In the genomic region with DNA sequence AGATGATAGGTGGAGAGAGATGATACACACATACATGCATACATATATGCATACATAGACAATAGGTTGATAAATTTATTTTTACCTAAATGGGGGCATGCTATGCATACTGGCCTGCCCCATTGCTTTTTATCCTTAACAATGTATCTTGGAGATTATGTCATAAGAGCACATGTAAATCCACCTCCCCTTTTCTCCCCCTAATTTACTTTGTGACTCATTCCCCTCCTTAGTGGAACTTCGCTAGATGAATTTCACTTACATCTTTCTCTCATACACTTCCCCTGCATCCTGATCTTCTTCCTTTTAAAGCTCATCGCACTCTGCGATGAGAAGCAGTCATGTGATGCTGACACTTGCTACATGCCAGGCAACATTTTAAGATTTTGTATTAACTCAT, we compare ENCODE assay signal across 28 cellular contexts.
DNase-seq lines count a peak whose midpoint lies in the region; ATAC-seq and TF ChIP-seq lines count a peak whose summit lies in the region.
"Had no signal": no experiment of that assay in that cellular context is flagged by ENCODE, and none has a peak within 500 bp of the region (broad histone marks: within the 10 kb centered on the region; RNA-seq: fewer than 3 reads in every experiment).

No MANE protein-coding gene starts in this region.

- H3K79me2 ChIP-seq in Karpas-422 (ENCODE audit: low read length), result no peaks in the 10 kb centered on the region

- ATAC-seq in lower lobe of right lung (no peak), aorta (ENCODE audit: low FRiP score) (no peak)

- no peaks in the 10 kb centered on the region for H3K9me2 ChIP-seq in Karpas-422 (replicated peaks; ENCODE audit: insufficient read depth, low read length)

- peak overlapping the region; percentile 97 for H3K27ac ChIP-seq in Karpas-422 (ENCODE audit: low read length)
- H3K27ac ChIP-seq in lower lobe of right lung, result no peak overlapping the region
- H3K27ac ChIP-seq in aorta (ENCODE audit: low read depth in 1 of 2, low read length in 2 of 2), result no peak overlapping the region
- H3K27ac ChIP-seq: BLaER1, ovary, SJSA1, tibial artery had no signal

- in situ Hi-C loops in Caki2 (cut with HindIII; ENCODE audit: low pct_unique_long_range_greater_than_20kb, low sequenced_read_pairs), result no loop called here

- intact Hi-C loops in lower lobe of right lung (cut with DNase I), result no loop called here
- intact Hi-C loops in aorta (cut with DNase I), result no loop called here

- H3K4me2 ChIP-seq in Karpas-422 (ENCODE audit: low read depth, low read length, poor library complexity, severe bottlenecking), result peak overlapping the region; percentile 20
- H3K4me2 ChIP-seq: BLaER1, smooth muscle cell had no signal

- H3K9ac ChIP-seq in Karpas-422 (ENCODE audit: low read length), result peak overlapping the region; percentile 21
- H3K9ac ChIP-seq: BLaER1 had no signal

- DNase-seq in Caki2 (ENCODE audit: low read depth) (peak; percentile 20), Karpas-422 (peak; percentile 76), choroid plexus epithelial cell (ENCODE audit: low read depth) (peak; percentile 33), islet precursor cell (peak; percentile 23), Kasumi-1 (lab: John Stamatoyannopoulos, UW) (no peak), lower lobe of right lung (no peak), aorta (no peak)
- no peak for DNase-seq in stimulated activated naive CD4-positive, alpha-beta T cell treated with Interleukin-2 at 50 U/mL for 16 hours (lab: John Stamatoyannopoulos, UW)
- DNase-seq: ACHN; activated CD4-positive, alpha-beta memory T cell treated with anti-CD3 and anti-CD28 coated beads, Interleukin-2, amount 10 ng/mL, durations not matched to agents 7 days and 5 days; activated CD4-positive, alpha-beta T cell treated with anti-CD3 and anti-CD28 coated beads for 1 hour; activated CD8-positive, alpha-beta memory T cell treated with anti-CD3 and anti-CD28 coated beads, Interleukin-2, amount 50 U/mL, for 48 hours; cerebellar nuclear complex; DMS79; MG63; NCI-H1105 treated with DMSO at 0.1 percent for 48 hours; NCI-H1930; NCI-H526 treated with DMSO at 0.1 percent for 48 hours; nephron progenitor cell; ovary; stimulated activated CD4-positive, alpha-beta T cell treated with anti-CD3 and anti-CD28 coated beads, Interleukin-1b, Interleukin-23, amount 100 ng/mL, for 48 hours; stimulated activated CD8-positive, alpha-beta memory T cell treated with anti-CD3 and anti-CD28 coated beads, Interleukin-4, amount 100 ng/mL, for 48 hours; T-helper 1 cell; tibial artery had no signal

- WGBS in aorta, 2 donors, result 87 to 93% methylated on average over 3 of the region's 3 CpGs

- peaks cover 65% of the 10 kb centered on the region for H3K4me1 ChIP-seq in Karpas-422 (ENCODE audit: low read length)
- no peaks in the 10 kb centered on the region for H3K4me1 ChIP-seq in lower lobe of right lung
- peaks cover 0 to 1% of the 10 kb centered on the region in 2 donors for H3K4me1 ChIP-seq in aorta (ENCODE audit: control insufficient read depth in 1 of 2, insufficient read depth in 2 of 2, low read length in 2 of 2)
- H3K4me1 ChIP-seq: tibial artery had no signal

- no peak for TF ChIP-seq CTCF in choroid plexus epithelial cell (conservative IDR thresholded peaks at IDR 0.05; ENCODE audit: low read depth, low read length)
- no peak for TF ChIP-seq CTCF in lower lobe of right lung (IDR thresholded peaks at IDR 0.05)

- H3K36me3 ChIP-seq in Karpas-422 (ENCODE audit: insufficient read depth, low read length) (no peaks in the 10 kb centered on the region), lower lobe of right lung (no peaks in the 10 kb centered on the region), aorta (ENCODE audit: control insufficient read depth in 1 of 2, insufficient read depth in 2 of 2, low read length in 1 of 2) (no peaks in the 10 kb centered on the region)
- H3K36me3 ChIP-seq: BLaER1, MG63, ovary, SJSA1, tibial artery had no signal

- no peaks in the 10 kb centered on the region for H4K20me1 ChIP-seq in Karpas-422 (ENCODE audit: insufficient read depth, low read depth, low read length)
- H4K20me1 ChIP-seq: BLaER1 had no signal

- H3K9me3 ChIP-seq in Karpas-422 (ENCODE audit: low read length) (no peaks in the 10 kb centered on the region), lower lobe of right lung (no peaks in the 10 kb centered on the region), aorta (ENCODE audit: control insufficient read depth, low read length) (no peaks in the 10 kb centered on the region)
- H3K9me3 ChIP-seq: BLaER1, MG63, ovary, SJSA1, tibial artery had no signal

- H3K4me3 ChIP-seq in Karpas-422 (ENCODE audit: low read length), result no peak overlapping the region
- no peak overlapping the region for H3K4me3 ChIP-seq in choroid plexus epithelial cell (ENCODE audit: low read depth, low read length)
- H3K4me3 ChIP-seq in lower lobe of right lung, result no peak overlapping the region
- no peak overlapping the region for H3K4me3 ChIP-seq in aorta (ENCODE audit: low read length in 2 of 2)
- H3K4me3 ChIP-seq: BLaER1, lung, MG63, ovary, SJSA1, smooth muscle cell, tibial artery had no signal

- H3K27me3 ChIP-seq in Karpas-422 (ENCODE audit: low read length), result no peaks in the 10 kb centered on the region
- no peaks in the 10 kb centered on the region for H3K27me3 ChIP-seq in lower lobe of right lung (ENCODE audit: low read depth)
- no peaks in the 10 kb centered on the region for H3K27me3 ChIP-seq in aorta (ENCODE audit: control insufficient read depth in 1 of 2, insufficient read depth in 2 of 2, low read length in 1 of 2)
- H3K27me3 ChIP-seq: BLaER1, MG63, ovary, SJSA1, tibial artery had no signal

- peak overlapping the region; percentile 32 for H2AFZ ChIP-seq in Karpas-422 (ENCODE audit: low read length)

Comparison
In these comparisons a context has a peak if more than half of its experiments do, and no peak if none do; other contexts are left out.
1. DNase-seq: peak in Caki2 (single experiment), Karpas-422 (single experiment), choroid plexus epithelial cell (single experiment) and islet precursor cell (single experiment); none in stimulated activated naive CD4-positive, alpha-beta T cell treated with Interleukin-2 at 50 U/mL for 16 hours (single experiment), Kasumi-1 (0 of 2), lower lobe of right lung (single experiment) and aorta (0 of 2).